In genomic region chr9:23825700-23826099, GRCh38 we compare ENCODE assay signal across 9 cellular contexts. TPM values are rescaled to one million over a fixed set of nuclear protein-coding genes. Genes with fewer than 3 reads are reported as not detected.
DNase-seq lines count a peak whose midpoint lies in the region; ATAC-seq and TF ChIP-seq lines count a peak whose summit lies in the region.
"Had no signal": no experiment of that assay in that cellular context is flagged by ENCODE, and none has a peak within 500 bp of the region (broad histone marks: within the 10 kb centered on the region; RNA-seq: fewer than 3 reads in every experiment).

No MANE protein-coding gene starts in this region.

- H3K9me3 ChIP-seq in Caco-2 (no peaks in the 10 kb centered on the region), right lobe of liver (no peaks in the 10 kb centered on the region)

- TF ChIP-seq POLR2A in right lobe of liver (IDR thresholded peaks at IDR 0.05): no peak

- H3K4me1 Mint-ChIP-seq in Caco-2 (ENCODE audit: low read depth, unreplicated experiment) (no peaks in the 10 kb centered on the region), osteocyte (ENCODE audit: unreplicated experiment) (peaks cover 10% of the 10 kb centered on the region)

- H3K9ac ChIP-seq in rectal smooth muscle tissue (ENCODE audit: low read length): no peak overlapping the region

- H3K27me3 Mint-ChIP-seq in Caco-2 (ENCODE audit: insufficient read depth, unreplicated experiment) (peaks cover 3% of the 10 kb centered on the region), osteocyte (ENCODE audit: unreplicated experiment) (peaks cover 24% of the 10 kb centered on the region)

- BruUV-seq in Caco-2 (replicated peaks; lab: Mats Ljungman, UMichigan): no TSS peak

- no peaks in the 10 kb centered on the region for H3K27me3 ChIP-seq in Caco-2 (replicated peaks; ENCODE audit: control insufficient read depth, insufficient read depth, low read length)
- peaks cover 35% of the 10 kb centered on the region for H3K27me3 ChIP-seq in rectal smooth muscle tissue (ENCODE audit: control insufficient read depth, insufficient read depth, low read length)
- peaks cover 9 to 38% of the 10 kb centered on the region in 2 donors for H3K27me3 ChIP-seq in right lobe of liver

- no peak overlapping the region for H3K4me3 Mint-ChIP-seq in Caco-2 (ENCODE audit: unreplicated experiment)
- H3K4me3 Mint-ChIP-seq in osteocyte (ENCODE audit: unreplicated experiment): no peak overlapping the region

- no peak overlapping the region for H3K27ac ChIP-seq in rectal smooth muscle tissue (ENCODE audit: low read depth, low read length)
- no peak overlapping the region for H3K27ac ChIP-seq in right lobe of liver

- H3K4me1 ChIP-seq in Caco-2: no peaks in the 10 kb centered on the region
- no peaks in the 10 kb centered on the region for H3K4me1 ChIP-seq in rectal smooth muscle tissue (ENCODE audit: control insufficient read depth, insufficient read depth, low read length)
- H3K4me1 ChIP-seq in right lobe of liver: peaks cover 0 to 15% (median 0%) of the 10 kb centered on the region in 4 donors

- CTCF ChIA-PET in Caco-2 (lab: Charles Lee): no interaction called here

- H3K9me3 Mint-ChIP-seq in Caco-2 (ENCODE audit: unreplicated experiment) (no peaks in the 10 kb centered on the region), osteocyte (ENCODE audit: unreplicated experiment) (no peaks in the 10 kb centered on the region)

- H3K36me3 Mint-ChIP-seq in Caco-2 (ENCODE audit: insufficient read depth, unreplicated experiment) (no peaks in the 10 kb centered on the region), osteocyte (ENCODE audit: unreplicated experiment) (no peaks in the 10 kb centered on the region)

- H3K36me3 ChIP-seq in Caco-2 (ENCODE audit: control insufficient read depth, insufficient read depth, low read length) (no peaks in the 10 kb centered on the region), rectal smooth muscle tissue (ENCODE audit: control insufficient read depth, insufficient read depth, low read length) (no peaks in the 10 kb centered on the region), right lobe of liver (no peaks in the 10 kb centered on the region)

- TF ChIP-seq CTCF in Caco-2 (IDR thresholded peaks at IDR 0.05; ENCODE audit: insufficient read depth in 1 of 2, low read depth in 1 of 2, low read length in 1 of 2, severe bottlenecking in 1 of 2, unreplicated experiment in 1 of 2) (no peak), fibroblast of the aortic adventitia (IDR thresholded peaks at IDR 0.05; ENCODE audit: insufficient read depth, low read length) (no peak), osteocyte (IDR thresholded peaks at IDR 0.05) (no peak), right lobe of liver (IDR thresholded peaks at IDR 0.05) (no peak)

- H3K27ac Mint-ChIP-seq in Caco-2 (ENCODE audit: unreplicated experiment) (no peak overlapping the region), osteocyte (ENCODE audit: unreplicated experiment) (no peak overlapping the region)

- POLR2A ChIA-PET in Caco-2 (lab: Charles Lee): no interaction called here

- WGBS in right lobe of liver (ENCODE audit: insufficient coverage, low coverage, low lambda C conversion rate, missing lambda C conversion rate): 3% methylated on average over 12 of the region's 12 CpGs

- H3K4me3 ChIP-seq in Caco-2 (ENCODE audit: low read depth, low read length): peak overlapping the region; percentile 27
- peak overlapping the region; percentile 65 for H3K4me3 ChIP-seq in fibroblast of the aortic adventitia (ENCODE audit: low read depth, low read length)
- peak overlapping the region; percentile 48 for H3K4me3 ChIP-seq in rectal smooth muscle tissue (ENCODE audit: low read length)
- peak overlapping the region in 1 of 3 donors; percentile 10 for H3K4me3 ChIP-seq in right lobe of liver

- intact Hi-C loops in Caco-2 (cut with micrococcal nuclease; ENCODE audit: unreplicated experiment): no loop called here
- intact Hi-C loops in right lobe of liver (cut with DNase I): no loop called here

- DNase-seq in Caco-2: no peak
- peak; percentile 16 for DNase-seq in SW480 (ENCODE audit: low spot score)
- DNase-seq in fibroblast of the aortic adventitia (ENCODE audit: low read depth): peak; percentile 4
- DNase-seq in osteocyte (ENCODE audit: extremely low spot score, unreplicated experiment): no peak
- no peak for DNase-seq in right lobe of liver
- DNase-seq in NOMO-1 (lab: John Stamatoyannopoulos, UW; ENCODE audit: unreplicated experiment in 2 of 2): no peak
- DNase-seq: Karpas-422 had no signal

- ATAC-seq in right lobe of liver: no peak
- no peak for ATAC-seq in activated CD4-positive, CD25-positive, alpha-beta regulatory T cell treated with anti-CD3 and anti-CD28 coated beads, Interleukin-2, amount 50 U/mL, for 24 hours

RNA-seq across cellular contexts. Expression of gene ELAVL2, which starts 0.3 kb away (rescaled TPM):
- total RNA-seq in Caco-2 (2022): 0.18 and 0.21 TPM in 2 replicates
- total RNA-seq in fibroblast of the aortic adventitia (ENCODE audit: low replicate concordance): 0.81 and 0.98 TPM in 2 replicates
- 0.51 and 1.1 TPM in 2 replicates for total RNA-seq in osteocyte
- total RNA-seq in right lobe of liver: not detected

Comparison
In these comparisons a context has a peak if more than half of its experiments do, and no peak if none do; other contexts are left out.
1. DNase-seq: peak in SW480 (single experiment) and fibroblast of the aortic adventitia (single experiment); none in Caco-2 (0 of 2), osteocyte (single experiment), right lobe of liver (0 of 3) and NOMO-1 (0 of 2).